ENCODE assay signal across 8 cellular contexts in the genomic region with DNA sequence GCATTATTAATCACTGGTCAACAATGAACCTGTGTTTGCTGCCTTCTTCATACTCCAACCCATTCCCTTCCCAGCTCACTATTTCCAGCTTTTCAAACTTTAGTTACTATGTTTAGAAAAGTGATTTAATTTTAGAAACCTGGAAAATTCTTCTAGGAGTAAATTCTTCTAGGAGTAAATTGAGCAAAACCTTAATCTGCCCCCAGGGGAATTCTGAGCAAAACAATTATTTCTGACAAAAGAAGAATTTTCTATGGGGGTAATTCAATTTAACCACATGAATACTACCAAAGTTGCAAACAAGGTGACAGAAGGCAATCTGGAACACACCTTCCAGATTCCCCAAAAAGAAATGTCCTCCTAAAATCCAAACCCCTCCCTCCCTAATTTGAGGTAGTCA. TPM values are rescaled to one million over a fixed set of nuclear protein-coding genes. Genes with fewer than 3 reads are reported as not detected.
DNase-seq lines count a peak whose midpoint lies in the region; ATAC-seq and TF ChIP-seq lines count a peak whose summit lies in the region.

No MANE protein-coding gene starts in this region.

- no peaks in the 10 kb centered on the region for H3K27me3 Mint-ChIP-seq in CD8-positive, alpha-beta memory T cell

- H3K27ac ChIP-seq in CD8-positive, alpha-beta memory T cell (ENCODE audit: low read depth, low read length): no peak overlapping the region
- peak overlapping the region; percentile 81 for H3K27ac ChIP-seq in parathyroid adenoma

- no peak for ATAC-seq in HG03095 (IDR thresholded peaks at IDR 0.05; ENCODE audit: unreplicated experiment)
- no peak for ATAC-seq in HG02938 (IDR thresholded peaks at IDR 0.05; ENCODE audit: unreplicated experiment)

- no peaks in the 10 kb centered on the region for H3K9me3 ChIP-seq in CD8-positive, alpha-beta memory T cell (ENCODE audit: low read length)
- no peaks in the 10 kb centered on the region for H3K9me3 ChIP-seq in parathyroid adenoma (ENCODE audit: control insufficient read depth, low read length)

- H3K27ac Mint-ChIP-seq in CD8-positive, alpha-beta memory T cell: peak overlapping the region in 6 of 8 donors; percentile 10 to 81 (median 70)

- no peak for DNase-seq in CD8-positive, alpha-beta memory T cell
- peak; percentile 12 for DNase-seq in RPMI7951 (ENCODE audit: low read depth)
- DNase-seq in epithelial cell of proximal tubule (ENCODE audit: low read depth): no peak
- DNase-seq in dedifferentiated amniotic fluid mesenchymal stem cell (ENCODE audit: extremely low spot score): no peak
- no peak for DNase-seq in NCI-H1048 (lab: John Stamatoyannopoulos, UW)

- no peaks in the 10 kb centered on the region for H3K36me3 ChIP-seq in CD8-positive, alpha-beta memory T cell (ENCODE audit: insufficient read depth, low read length)
- H3K36me3 ChIP-seq in parathyroid adenoma (ENCODE audit: control insufficient read depth, insufficient read depth, low read length): no peaks in the 10 kb centered on the region

- peak overlapping the region; percentile 77 for H2AFZ ChIP-seq in parathyroid adenoma

- peaks cover 17% of the 10 kb centered on the region for H3K4me1 ChIP-seq in CD8-positive, alpha-beta memory T cell (ENCODE audit: insufficient read depth, low read length)
- H3K4me1 ChIP-seq in parathyroid adenoma: peaks cover 6% of the 10 kb centered on the region

- peaks cover 14% of the 10 kb centered on the region for H3K79me2 ChIP-seq in parathyroid adenoma

- peak overlapping the region; percentile 55 for H3K4me2 ChIP-seq in parathyroid adenoma (ENCODE audit: low read length)

- CTCF ChIA-PET in CD8-positive, alpha-beta memory T cell (lab: Charles Lee): interaction anchor here (1.8 to 12.3 kb wide), 2 partner anchors 17 to 67 kb away, joined by 5 to 65 read pairs; no protein-coding TSS in a partner anchor

- no peak overlapping the region for H3K4me3 ChIP-seq in CD8-positive, alpha-beta memory T cell (ENCODE audit: low read length)
- peak overlapping the region; percentile 91 for H3K4me3 ChIP-seq in epithelial cell of proximal tubule (ENCODE audit: low read depth, low read length)
- peak overlapping the region; percentile 57 for H3K4me3 ChIP-seq in parathyroid adenoma (ENCODE audit: low read depth, low read length)

- no peaks in the 10 kb centered on the region for H3K27me3 ChIP-seq in CD8-positive, alpha-beta memory T cell (ENCODE audit: insufficient read depth, low read length, poor library complexity, severe bottlenecking)
- no peaks in the 10 kb centered on the region for H3K27me3 ChIP-seq in parathyroid adenoma (ENCODE audit: control insufficient read depth, insufficient read depth, low read length)

- H3K4me3 Mint-ChIP-seq in CD8-positive, alpha-beta memory T cell: peak overlapping the region; percentile 82 to 96 (median 88)

- no peak overlapping the region for H3K9ac ChIP-seq in parathyroid adenoma

- POLR2A ChIA-PET in CD8-positive, alpha-beta memory T cell (lab: Charles Lee): interaction anchor here (1.1 kb wide), 2 partner anchors 19 to 68 kb away, joined by 3 to 4 read pairs; no protein-coding TSS in a partner anchor

- H3K4me1 Mint-ChIP-seq in CD8-positive, alpha-beta memory T cell: peaks cover 39 to 45% (median 44%) of the 10 kb centered on the region in 3 donors

- H3K36me3 Mint-ChIP-seq in CD8-positive, alpha-beta memory T cell: peaks cover 0 to 4% (median 0%) of the 10 kb centered on the region in 3 donors

- H3K9me3 Mint-ChIP-seq in CD8-positive, alpha-beta memory T cell: no peaks in the 10 kb centered on the region

- TF ChIP-seq CTCF in epithelial cell of proximal tubule (conservative IDR thresholded peaks at IDR 0.05; ENCODE audit: low read depth, low read length): no peak
- no peak for TF ChIP-seq CTCF in parathyroid adenoma (IDR thresholded peaks at IDR 0.05)

RNA-seq across cellular contexts. Expression of a gene that starts 1.8 kb away (rescaled TPM):
- total RNA-seq in CD8-positive, alpha-beta memory T cell: 10 to 100 TPM; 19.5 to 19.6 TPM
- polyA plus RNA-seq in CD8-positive, alpha-beta memory T cell: 32.8 TPM
- 17.8 and 18.4 TPM in 2 replicates for total RNA-seq in RPMI7951 (2014; rRNA removed; shearing (Covaris generic))
- 17.6 and 21.7 TPM in 2 replicates for total RNA-seq in epithelial cell of proximal tubule

RNA-seq across cellular contexts. Expression of a gene that starts 50.4 kb away (rescaled TPM):
- total RNA-seq in CD8-positive, alpha-beta memory T cell: not detected
- not detected for polyA plus RNA-seq in CD8-positive, alpha-beta memory T cell
- total RNA-seq in RPMI7951 (2014; rRNA removed; shearing (Covaris generic)): 0.12 TPM in 1 of 2 replicates, not detected in the other
- 0.58 TPM in 1 of 2 replicates, not detected in the other for total RNA-seq in epithelial cell of proximal tubule
